In genomic region chr17:7224661-7225111, GRCh38 we compare ENCODE assay signal across 23 cellular contexts. TPM values are rescaled to one million over a fixed set of nuclear protein-coding genes. Genes with fewer than 3 reads are reported as not detected.
DNase-seq lines count a peak whose midpoint lies in the region; ATAC-seq and TF ChIP-seq lines count a peak whose summit lies in the region.
"Had no signal": no experiment of that assay in that cellular context is flagged by ENCODE, and none has a peak within 500 bp of the region (broad histone marks: within the 10 kb centered on the region; RNA-seq: fewer than 3 reads in every experiment).

No MANE protein-coding gene starts in this region.

- H4K8ac ChIP-seq in mesenchymal stem cell (ENCODE audit: low read length) = no peak overlapping the region

- POLR2A ChIA-PET in Caco-2 (lab: Charles Lee) = no interaction called here
- POLR2A ChIA-PET in WTC11 (lab: Charles Lee) = interaction anchor here (1.3 kb wide), 1 partner anchor 9 kb away, joined by 4 read pairs; the partner anchor contains the start of gene DVL2

- no peak overlapping the region for H2AFZ ChIP-seq in mesenchymal stem cell (ENCODE audit: low read depth, low read length)

- no peak overlapping the region for H3K23ac ChIP-seq in mesenchymal stem cell (ENCODE audit: low read length in 2 of 2)

- H3K36me3 ChIP-seq in Caco-2 (ENCODE audit: control insufficient read depth, insufficient read depth, low read length) = no peaks in the 10 kb centered on the region
- peaks cover 83 to 85% of the 10 kb centered on the region in 2 experiments for H3K36me3 ChIP-seq in mesenchymal stem cell (ENCODE audit: control insufficient read depth in 1 of 2, insufficient read depth in 2 of 2, low read depth in 1 of 2, low read length in 2 of 2)
- peaks cover 76 to 77% of the 10 kb centered on the region in 2 donors for H3K36me3 ChIP-seq in ascending aorta

- H2BK5ac ChIP-seq in mesenchymal stem cell (ENCODE audit: low read depth, low read length, poor library complexity, severe bottlenecking) = no peak overlapping the region

- H2BK120ac ChIP-seq in mesenchymal stem cell (ENCODE audit: low read depth, low read length) = no peak overlapping the region

- H3K27me3 ChIP-seq in Caco-2 (replicated peaks; ENCODE audit: control insufficient read depth, insufficient read depth, low read length) (no peaks in the 10 kb centered on the region), mesenchymal stem cell (ENCODE audit: control insufficient read depth in 1 of 2, insufficient read depth in 1 of 2, low read length in 2 of 2) (no peaks in the 10 kb centered on the region), ascending aorta (no peaks in the 10 kb centered on the region)
- H3K27me3 ChIP-seq: heart right ventricle had no signal

- H3K4me1 Mint-ChIP-seq in Caco-2 (ENCODE audit: low read depth, unreplicated experiment) (peaks cover 1% of the 10 kb centered on the region), WTC11 (peaks cover 12% of the 10 kb centered on the region)

- ATAC-seq in WTC11 (no peak), SK-N-SH treated with all-trans-retinoic acid at 6 μM for 48 hours (no peak)
- ATAC-seq: activated CD8-positive, alpha-beta memory T cell treated with anti-CD3 and anti-CD28 coated beads, Interleukin-2, amount 10 ng/mL, durations not matched to agents 7 days and 5 days; heart right ventricle; natural killer cell; PC-3 had no signal

- intact Hi-C loops in Caco-2 (cut with micrococcal nuclease; ENCODE audit: unreplicated experiment) = no loop called here
- intact Hi-C loops in ascending aorta (cut with DNase I) = no loop called here

- peaks cover 53% of the 10 kb centered on the region for H3K36me3 Mint-ChIP-seq in Caco-2 (ENCODE audit: insufficient read depth, unreplicated experiment)
- peaks cover 37% of the 10 kb centered on the region for H3K36me3 Mint-ChIP-seq in WTC11
- H3K36me3 Mint-ChIP-seq: natural killer cell had no signal

- TSS peak; percentile 3 for BruUV-seq in Caco-2 (replicated peaks; lab: Mats Ljungman, UMichigan)

- H2BK15ac ChIP-seq in mesenchymal stem cell (ENCODE audit: low read depth, poor library complexity, severe bottlenecking) = no peak overlapping the region

- no peaks in the 10 kb centered on the region for H3K27me3 Mint-ChIP-seq in Caco-2 (ENCODE audit: insufficient read depth, unreplicated experiment)
- H3K27me3 Mint-ChIP-seq in WTC11 (ENCODE audit: low read depth) = no peaks in the 10 kb centered on the region
- H3K27me3 Mint-ChIP-seq: activated CD8-positive, alpha-beta memory T cell treated with anti-CD3 and anti-CD28 coated beads, Interleukin-2, amount 10 ng/mL, durations not matched to agents 7 days and 5 days; central memory CD8-positive, alpha-beta T cell; memory B cell had no signal

- H3K9me3 Mint-ChIP-seq in Caco-2 (ENCODE audit: unreplicated experiment) (no peaks in the 10 kb centered on the region), WTC11 (no peaks in the 10 kb centered on the region)
- H3K9me3 Mint-ChIP-seq: activated T-helper 2 cell treated with anti-CD3 and anti-CD28 coated beads, Interferon-gamma antibody, Interleukin-2, Interleukin-4, amounts not matched to agents 10 μg/mL and 5 μg/mL and 100 μg/mL, durations not matched to agents 14 hours and 24 hours and 36 hours; central memory CD8-positive, alpha-beta T cell; memory B cell; natural killer cell had no signal

- no peak overlapping the region for H3K9ac ChIP-seq in mesenchymal stem cell (ENCODE audit: low read length)

- H3K4me3 Mint-ChIP-seq in Caco-2 (ENCODE audit: unreplicated experiment) (no peak overlapping the region), WTC11 (no peak overlapping the region)
- H3K4me3 Mint-ChIP-seq: activated CD8-positive, alpha-beta memory T cell treated with anti-CD3 and anti-CD28 coated beads, Interleukin-2, amount 10 ng/mL, durations not matched to agents 7 days and 5 days; central memory CD8-positive, alpha-beta T cell; memory B cell; natural killer cell had no signal

- H3K27ac ChIP-seq in mesenchymal stem cell (ENCODE audit: low read length, poor library complexity, severe bottlenecking) = peak overlapping the region; percentile 60
- no peak overlapping the region for H3K27ac ChIP-seq in ascending aorta

- no peak overlapping the region for H3K4me2 ChIP-seq in mesenchymal stem cell (ENCODE audit: low read length, poor library complexity, severe bottlenecking)

- H3K79me1 ChIP-seq in mesenchymal stem cell (replicated peaks; ENCODE audit: low read length, poor library complexity, severe bottlenecking) = peaks cover 34% of the 10 kb centered on the region

- H3K4me1 ChIP-seq in Caco-2 = peaks cover 7% of the 10 kb centered on the region
- peaks cover 54% of the 10 kb centered on the region for H3K4me1 ChIP-seq in mesenchymal stem cell (ENCODE audit: control insufficient read depth, insufficient read depth, low read depth, low read length)
- H3K4me1 ChIP-seq in ascending aorta = peaks cover 2 to 13% of the 10 kb centered on the region in 2 donors

- H3K18ac ChIP-seq in mesenchymal stem cell (ENCODE audit: low read depth in 1 of 2, low read length in 2 of 2) = no peak overlapping the region

- CTCF ChIA-PET in Caco-2 (lab: Charles Lee) = interaction anchor here (0.5 kb wide), 1 partner anchor 37 kb away, joined by 3 read pairs; no protein-coding TSS in a partner anchor
- CTCF ChIA-PET in WTC11 (lab: Charles Lee) = no interaction called here

- no peak overlapping the region for H3K27ac Mint-ChIP-seq in Caco-2 (ENCODE audit: unreplicated experiment)
- no peak overlapping the region for H3K27ac Mint-ChIP-seq in WTC11
- H3K27ac Mint-ChIP-seq: activated CD8-positive, alpha-beta memory T cell treated with anti-CD3 and anti-CD28 coated beads, Interleukin-2, amount 10 ng/mL, durations not matched to agents 7 days and 5 days; activated T-helper 2 cell treated with anti-CD3 and anti-CD28 coated beads, Interferon-gamma antibody, Interleukin-2, Interleukin-4, amounts not matched to agents 10 μg/mL and 5 μg/mL and 100 μg/mL, durations not matched to agents 14 hours and 24 hours and 36 hours; memory B cell had no signal

- TF ChIP-seq CTCF in Caco-2 (IDR thresholded peaks at IDR 0.05; ENCODE audit: insufficient read depth in 1 of 2, low read depth in 1 of 2, low read length in 1 of 2, severe bottlenecking in 1 of 2, unreplicated experiment in 1 of 2) = no peak
- TF ChIP-seq CTCF in WTC11 (IDR thresholded peaks at IDR 0.05) = no peak
- no peak for TF ChIP-seq CTCF in ascending aorta (IDR thresholded peaks at IDR 0.05)

- H3K14ac ChIP-seq in mesenchymal stem cell (ENCODE audit: low read length in 2 of 2) = no peak overlapping the region

- no peak overlapping the region for H4K91ac ChIP-seq in mesenchymal stem cell (ENCODE audit: low read length)

- H2BK12ac ChIP-seq in mesenchymal stem cell (ENCODE audit: low read length in 2 of 2) = peak overlapping the region in 1 of 2 experiments; percentile 16

- H2AK5ac ChIP-seq in mesenchymal stem cell (ENCODE audit: low read length, severe bottlenecking) = peak overlapping the region; percentile 8

- H3K4me3 ChIP-seq in Caco-2 (ENCODE audit: low read depth, low read length) (no peak overlapping the region), mesenchymal stem cell (ENCODE audit: insufficient read depth in 1 of 2, low read depth in 1 of 2, low read length in 2 of 2) (no peak overlapping the region), ascending aorta (no peak overlapping the region)
- H3K4me3 ChIP-seq: heart right ventricle, SK-N-MC, skin epidermis had no signal

- 85% methylated on average over 15 of the region's 15 CpGs for WGBS in mesenchymal stem cell

- H3K4ac ChIP-seq in mesenchymal stem cell (ENCODE audit: low read depth in 1 of 2, low read length in 2 of 2) = no peak overlapping the region

- no peak for DNase-seq in Caco-2
- peak; percentile 16 for DNase-seq in WTC11 (ENCODE audit: low spot score)
- no peak for DNase-seq in mesenchymal stem cell
- no peak for DNase-seq in NCI-H2196 (lab: John Stamatoyannopoulos, UW; ENCODE audit: unreplicated experiment)
- no peak for DNase-seq in ascending aorta (ENCODE audit: low spot score in 2 of 2)
- DNase-seq: activated CD4-positive, alpha-beta T cell treated with anti-CD3 and anti-CD28 coated beads for 1 hour; activated CD8-positive, alpha-beta memory T cell treated with anti-CD3 and anti-CD28 coated beads, Interleukin-2, amount 10 ng/mL, durations not matched to agents 7 days and 5 days; DND-41; effector CD4-positive, alpha-beta T cell; natural killer cell; NCI-H1436 treated with DMSO at 0.1 percent for 48 hours; NCI-H2171; NCI-H69; PC-3; stimulated activated CD4-positive, alpha-beta T cell treated with anti-CD3 and anti-CD28 coated beads, Interleukin-4, amount 100 ng/mL, for 1 hour; T-helper 9 cell had no signal

- no peaks in the 10 kb centered on the region for H3K9me3 ChIP-seq in Caco-2
- no peaks in the 10 kb centered on the region for H3K9me3 ChIP-seq in mesenchymal stem cell (ENCODE audit: control insufficient read depth, low read length)
- no peaks in the 10 kb centered on the region for H3K9me3 ChIP-seq in ascending aorta
- H3K9me3 ChIP-seq: heart right ventricle had no signal

TF ChIP-seq in SK-N-SH treated with all-trans-retinoic acid at 6 μM for 48 hours, 23 proteins besides CTCF, POLR2A, EP300 and RAD21 (continues in another document):
- TF ChIP-seq CSDC2 (CRISPR knock-in tag; IDR thresholded peaks at IDR 0.05) (no peak), TOX (CRISPR knock-in tag; IDR thresholded peaks at IDR 0.05; ENCODE audit: borderline replicate concordance) (no peak), ISL1 (CRISPR knock-in tag; IDR thresholded peaks at IDR 0.05) (no peak), ARNTL (CRISPR knock-in tag; IDR thresholded peaks at IDR 0.05; ENCODE audit: borderline replicate concordance, low read depth) (no peak), OSR1 (CRISPR knock-in tag; IDR thresholded peaks at IDR 0.05) (no peak), ZNF565 (CRISPR knock-in tag; conservative IDR thresholded peaks at IDR 0.05; ENCODE audit: low read depth) (no peak), ZC3H10 (CRISPR knock-in tag; IDR thresholded peaks at IDR 0.05) (no peak)

RNA-seq across cellular contexts. Expression of gene ACADVL, which starts 4.9 kb away (rescaled TPM):
- total RNA-seq in Caco-2 (2022) = 133 and 164 TPM in 2 replicates
- 213 to 236 TPM (median 221 TPM) in 3 replicates for total RNA-seq in WTC11 (2021)
- polyA plus RNA-seq in mesenchymal stem cell (2013, experiment 1 of 2) = 273 TPM
- 278 TPM for polyA plus RNA-seq in mesenchymal stem cell (2013, experiment 2 of 2)
- total RNA-seq in ascending aorta = 1,048 TPM

RNA-seq across cellular contexts. Expression of gene DLG4, which starts 5.0 kb away (rescaled TPM):
- total RNA-seq in Caco-2 (2022) (0.98 and 1.8 TPM in 2 replicates), WTC11 (2021) (47.1 to 59.7 TPM (median 48.0 TPM) in 3 replicates), ascending aorta (34.9 TPM)
- polyA plus RNA-seq in mesenchymal stem cell (2013, experiment 1 of 2) = 21.6 TPM
- 20.4 TPM for polyA plus RNA-seq in mesenchymal stem cell (2013, experiment 2 of 2)

RNA-seq across cellular contexts. Expression of gene DVL2, which starts 9.6 kb away (rescaled TPM):
- 38.3 and 41.3 TPM in 2 replicates for total RNA-seq in Caco-2 (2022)
- 57.6 to 67.3 TPM (median 59.8 TPM) in 3 replicates for total RNA-seq in WTC11 (2021)
- 40.7 TPM for polyA plus RNA-seq in mesenchymal stem cell (2013, experiment 1 of 2)
- 39.7 TPM for polyA plus RNA-seq in mesenchymal stem cell (2013, experiment 2 of 2)
- total RNA-seq in ascending aorta = 17.2 TPM

RNA-seq across cellular contexts. Expression of gene PHF23, which starts 14.6 kb away (rescaled TPM):
- total RNA-seq in Caco-2 (2022) (20.5 and 20.6 TPM in 2 replicates), WTC11 (2021) (45.8 to 50.1 TPM (median 49.1 TPM) in 3 replicates), ascending aorta (13.3 TPM)
- 117 TPM for polyA plus RNA-seq in mesenchymal stem cell (2013, experiment 1 of 2)
- polyA plus RNA-seq in mesenchymal stem cell (2013, experiment 2 of 2) = 119 TPM

RNA-seq across cellular contexts. Expression of gene GABARAP, which starts 17.6 kb away (rescaled TPM):
- 129 and 140 TPM in 2 replicates for total RNA-seq in Caco-2 (2022)
- 228 to 247 TPM (median 238 TPM) in 3 replicates for total RNA-seq in WTC11 (2021)
- polyA plus RNA-seq in mesenchymal stem cell (2013, experiment 1 of 2) = 1,180 TPM
- polyA plus RNA-seq in mesenchymal stem cell (2013, experiment 2 of 2) = 1,203 TPM
- 422 TPM for total RNA-seq in ascending aorta

Comparison
In these comparisons a context has a peak if more than half of its experiments do, and no peak if none do; other contexts are left out.
1. RNA of gene DLG4, which starts 5.0 kb away (total RNA-seq): 47.1 to 59.7 TPM in WTC11 and 34.9 TPM in ascending aorta (single experiment); 0.98 to 1.8 TPM in Caco-2; every median in the first group is over 10 times any median in the second.